ENCODE assay signal across 10 cellular contexts in the genomic region with DNA sequence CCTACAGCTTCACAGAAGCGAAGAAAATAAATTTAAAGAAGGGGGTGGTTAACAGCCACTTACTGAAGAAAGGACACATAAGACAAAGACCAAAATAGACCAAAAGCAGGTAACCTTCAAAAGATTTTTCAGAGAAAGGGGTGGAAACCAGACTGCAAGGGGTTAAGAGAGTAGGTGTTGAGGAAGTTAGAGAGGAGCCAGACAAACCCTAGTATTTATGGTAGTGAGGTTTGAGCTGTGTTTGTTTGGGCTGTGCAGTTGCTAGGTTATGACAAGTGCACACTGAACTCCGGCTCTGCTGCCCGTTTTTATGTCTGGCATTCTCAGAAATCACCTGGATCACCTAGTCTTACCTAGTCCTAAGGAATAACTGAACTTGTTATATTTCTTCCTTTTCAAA. TPM values are rescaled to one million over a fixed set of nuclear protein-coding genes. Genes with fewer than 3 reads are reported as not detected.
A peak's percentile ranks its signal among the peaks of the same experiment; 100 is the strongest.
DNase-seq lines count a peak whose midpoint lies in the region; ATAC-seq and TF ChIP-seq lines count a peak whose summit lies in the region.
"Had no signal": no experiment of that assay in that cellular context is flagged by ENCODE, and none has a peak within 500 bp of the region (broad histone marks: within the 10 kb centered on the region; RNA-seq: fewer than 3 reads in every experiment).

No MANE protein-coding gene starts in this region.

- no peak overlapping the region for H3K4ac ChIP-seq in H9 (ENCODE audit: low read depth, low read length)

- H3K79me1 ChIP-seq in H9 (ENCODE audit: insufficient read depth, low read depth, low read length, poor library complexity, severe bottlenecking) = no peaks in the 10 kb centered on the region

- H3K27me3 ChIP-seq in CD8-positive, alpha-beta T cell (ENCODE audit: insufficient read depth, low read length) = no peaks in the 10 kb centered on the region
- H3K27me3 ChIP-seq in H9 (ENCODE audit: insufficient read depth, low read length) = no peaks in the 10 kb centered on the region

- no peak overlapping the region for H2BK20ac ChIP-seq in H9 (ENCODE audit: low read depth, low read length, poor library complexity, severe bottlenecking)

- H2BK120ac ChIP-seq in H9 (ENCODE audit: low read depth, low read length, poor library complexity, severe bottlenecking) = no peak overlapping the region

- ATAC-seq in CD8-positive, alpha-beta T cell = peak; percentile 86
- ATAC-seq in memory B cell (ENCODE audit: low read depth) (peak; percentile 51), HG03045 (IDR thresholded peaks at IDR 0.05; ENCODE audit: unreplicated experiment) (no peak)

- no peak overlapping the region for H3K4me3 Mint-ChIP-seq in CD8-positive, alpha-beta T cell
- H3K4me3 Mint-ChIP-seq in H9 (no peak overlapping the region), memory B cell (no peak overlapping the region)
- H3K4me3 Mint-ChIP-seq in activated naive CD8-positive, alpha-beta T cell = peak overlapping the region; percentile 20

- H2BK12ac ChIP-seq in H9 (ENCODE audit: insufficient read length, low read depth, low read length) = no peak overlapping the region

- H3K27ac Mint-ChIP-seq in CD8-positive, alpha-beta T cell = peak overlapping the region; percentile 70
- H3K27ac Mint-ChIP-seq in H9 = peak overlapping the region; percentile 3 to 75 (median 7); a peak in 1 of 7 replicates
- peak overlapping the region; percentile 28 for H3K27ac Mint-ChIP-seq in activated naive CD8-positive, alpha-beta T cell
- H3K27ac Mint-ChIP-seq in memory B cell = peak overlapping the region; percentile 45

- H3K14ac ChIP-seq in H9 (ENCODE audit: insufficient read depth, low read length) = no peak overlapping the region

- H2AK5ac ChIP-seq in H9 (ENCODE audit: insufficient read length, low read length) = no peak overlapping the region

- no peaks in the 10 kb centered on the region for H3K9me3 Mint-ChIP-seq in CD8-positive, alpha-beta T cell
- H3K9me3 Mint-ChIP-seq in H9 (no peaks in the 10 kb centered on the region), memory B cell (no peaks in the 10 kb centered on the region)
- no peaks in the 10 kb centered on the region for H3K9me3 Mint-ChIP-seq in activated naive CD8-positive, alpha-beta T cell (ENCODE audit: low read depth)

- H3K9ac ChIP-seq in H9 (ENCODE audit: extremely low read depth, insufficient read length, low read length) = no peak overlapping the region

- no peak overlapping the region for H3K23ac ChIP-seq in H9 (ENCODE audit: insufficient read length, low read depth, low read length)

- peaks cover 9% of the 10 kb centered on the region; the same call in 1 of the 2 replicates for H3K79me2 ChIP-seq in H9 (ENCODE audit: insufficient read depth, low read length)

- no peak overlapping the region for H3K4me3 ChIP-seq in CD8-positive, alpha-beta T cell (ENCODE audit: low read depth, low read length)

- no peak overlapping the region for H2BK15ac ChIP-seq in H9 (ENCODE audit: low read depth, low read length)

- no peaks in the 10 kb centered on the region for H4K20me1 ChIP-seq in H9 (ENCODE audit: control insufficient read depth, insufficient read depth, insufficient read length)

- no peaks in the 10 kb centered on the region for H3K36me3 ChIP-seq in CD8-positive, alpha-beta T cell (ENCODE audit: insufficient read depth, low read length)

- H3K4me1 Mint-ChIP-seq in CD8-positive, alpha-beta T cell (ENCODE audit: low read depth) = peaks cover 41% of the 10 kb centered on the region
- H3K4me1 Mint-ChIP-seq in H9 (peaks cover 19 to 25% of the 10 kb centered on the region in 2 experiments), memory B cell (peaks cover 18% of the 10 kb centered on the region)
- H3K4me1 Mint-ChIP-seq in activated naive CD8-positive, alpha-beta T cell (ENCODE audit: low read depth) = peaks cover 42% of the 10 kb centered on the region

- no peaks in the 10 kb centered on the region for H3K23me2 ChIP-seq in H9 (ENCODE audit: insufficient read length, low read depth, low read length, poor library complexity, severe bottlenecking)

- H3T11ph ChIP-seq in H9 (ENCODE audit: low read length) = no peak overlapping the region

- no peaks in the 10 kb centered on the region for H3K27me3 Mint-ChIP-seq in CD8-positive, alpha-beta T cell (ENCODE audit: low read depth)
- no peaks in the 10 kb centered on the region for H3K27me3 Mint-ChIP-seq in H9 (ENCODE audit: low read depth)
- H3K27me3 Mint-ChIP-seq in activated naive CD8-positive, alpha-beta T cell = no peaks in the 10 kb centered on the region
- no peaks in the 10 kb centered on the region for H3K27me3 Mint-ChIP-seq in memory B cell

- POLR2A ChIA-PET in CD8-positive, alpha-beta T cell (lab: Charles Lee) = interaction anchor here (1.1 to 1.6 kb wide), 3 partner anchors 22 to 28 kb away, joined by 3 to 8 read pairs (median 4); partner anchors contain the start of gene USO1

- no peaks in the 10 kb centered on the region for H3K9me3 ChIP-seq in CD8-positive, alpha-beta T cell (ENCODE audit: low read length)
- H3K9me3 ChIP-seq in H9 (ENCODE audit: control insufficient read depth, low read depth, low read length) = no peaks in the 10 kb centered on the region

- no CpG with 5 or more reads among the region's 3 CpGs for WGBS in H9 (ENCODE audit: extremely low coverage, insufficient read length, low lambda C conversion rate)

- no peak overlapping the region for H4K91ac ChIP-seq in H9 (ENCODE audit: insufficient read length, low read depth, low read length)

- H3K27ac ChIP-seq in CD8-positive, alpha-beta T cell (ENCODE audit: low read depth, low read length) = peak overlapping the region; percentile 47
- H3K27ac ChIP-seq in H9 (ENCODE audit: insufficient read length, low read depth, low read length) = no peak overlapping the region

- no peak overlapping the region for H3K56ac ChIP-seq in H9 (ENCODE audit: insufficient read length, low read depth, low read length)

- CTCF ChIA-PET in CD8-positive, alpha-beta T cell (lab: Charles Lee) = interaction anchor here (0.6 to 1.2 kb wide), 2 partner anchors 12 to 23 kb away, joined by 3 to 4 read pairs; no protein-coding TSS in a partner anchor

- peak in 4 of 7 experiments; percentile 24 to 71 (median 40) for DNase-seq in CD8-positive, alpha-beta T cell
- DNase-seq in H9 (no peak), memory B cell (ENCODE audit: low spot score in 2 of 2) (peak in 1 of 2 donors; percentile 20), islet precursor cell (no peak), T1000 (lab: John Stamatoyannopoulos, UW) (no peak)
- no peak for DNase-seq in NK-92 treated with Interleukin-12 subunit alpha and Interleukin-12 subunit beta, amount 100 ng/mL, for 24 hours (lab: John Stamatoyannopoulos, UW)
- DNase-seq: activated effector memory CD4-positive, alpha-beta T cell treated with Interleukin-2 at 50 U/mL for 16 hours; trophoblast cell had no signal

- peaks cover 31% of the 10 kb centered on the region for H3K4me1 ChIP-seq in CD8-positive, alpha-beta T cell (ENCODE audit: insufficient read depth, low read length)
- peaks cover 4% of the 10 kb centered on the region; the same call in 1 of the 2 replicates for H3K4me1 ChIP-seq in H9 (ENCODE audit: insufficient read depth, low read length)

- intact Hi-C loops in CD8-positive, alpha-beta T cell (cut with DNase I, micrococcal nuclease) = loop anchor here in 1 of 2 experiments (1.0 kb wide), 1 partner anchor 10 kb away; no protein-coding TSS in a partner anchor

- no peak overlapping the region for H2BK5ac ChIP-seq in H9 (ENCODE audit: insufficient read length, low read length)

- TF ChIP-seq CTCF in CD8-positive, alpha-beta T cell (IDR thresholded peaks at IDR 0.05) = no peak
- no peak for TF ChIP-seq CTCF in H9 (conservative IDR thresholded peaks at IDR 0.05)

- no peak overlapping the region for H2AFZ ChIP-seq in H9 (ENCODE audit: low read length)

- no peak overlapping the region for H3K18ac ChIP-seq in H9 (ENCODE audit: insufficient read length, low read depth, low read length)

- H3K36me3 Mint-ChIP-seq in CD8-positive, alpha-beta T cell = peaks cover 9% of the 10 kb centered on the region
- peaks cover 24 to 57% (median 37%) of the 10 kb centered on the region in 3 experiments for H3K36me3 Mint-ChIP-seq in H9 (ENCODE audit: insufficient read depth in 1 of 3, low read depth in 3 of 3)
- H3K36me3 Mint-ChIP-seq in activated naive CD8-positive, alpha-beta T cell = peaks cover 7% of the 10 kb centered on the region
- peaks cover 4% of the 10 kb centered on the region for H3K36me3 Mint-ChIP-seq in memory B cell

- no peak overlapping the region for H4K5ac ChIP-seq in H9 (ENCODE audit: insufficient read length, low read depth, low read length)

- H3K4me2 ChIP-seq in H9 (ENCODE audit: insufficient read depth, insufficient read length, low read length) = no peak overlapping the region

- no peak overlapping the region for H4K8ac ChIP-seq in H9 (replicated peaks; ENCODE audit: insufficient read length, low read depth, low read length)

RNA-seq across cellular contexts. Expression of gene G3BP2, which starts 22.8 kb away (rescaled TPM):
- total RNA-seq in CD8-positive, alpha-beta T cell = 100 to 1,000 TPM; 410 TPM
- 405 and 412 TPM in 2 replicates for total RNA-seq in H9 (2021)

RNA-seq across cellular contexts. Expression of gene USO1, which starts 28.3 kb away (rescaled TPM):
- total RNA-seq in CD8-positive, alpha-beta T cell = 10 to 100 TPM in 1 of 2 experiments, 1 to 10 TPM in 1; 9.8 to 10.2 TPM
- total RNA-seq in H9 (2021) = 109 and 110 TPM in 2 replicates

Comparison
In these comparisons a context has a peak if more than half of its experiments do, and no peak if none do; other contexts are left out.
1. DNase-seq: peak in CD8-positive, alpha-beta T cell (4 of 7); none in H9 (single experiment), NK-92 treated with Interleukin-12 subunit alpha and Interleukin-12 subunit beta, amount 100 ng/mL, for 24 hours (single experiment), islet precursor cell (single experiment) and T1000 (single experiment).
2. H3K27ac Mint-ChIP-seq: peak in every context shown above with its lines; median percentile 70 in CD8-positive, alpha-beta T cell; 45 in memory B cell; 28 in activated naive CD8-positive, alpha-beta T cell; 7 in H9.